Comparison of ENCODE assay signal across 1 cellular context in the genomic region with DNA sequence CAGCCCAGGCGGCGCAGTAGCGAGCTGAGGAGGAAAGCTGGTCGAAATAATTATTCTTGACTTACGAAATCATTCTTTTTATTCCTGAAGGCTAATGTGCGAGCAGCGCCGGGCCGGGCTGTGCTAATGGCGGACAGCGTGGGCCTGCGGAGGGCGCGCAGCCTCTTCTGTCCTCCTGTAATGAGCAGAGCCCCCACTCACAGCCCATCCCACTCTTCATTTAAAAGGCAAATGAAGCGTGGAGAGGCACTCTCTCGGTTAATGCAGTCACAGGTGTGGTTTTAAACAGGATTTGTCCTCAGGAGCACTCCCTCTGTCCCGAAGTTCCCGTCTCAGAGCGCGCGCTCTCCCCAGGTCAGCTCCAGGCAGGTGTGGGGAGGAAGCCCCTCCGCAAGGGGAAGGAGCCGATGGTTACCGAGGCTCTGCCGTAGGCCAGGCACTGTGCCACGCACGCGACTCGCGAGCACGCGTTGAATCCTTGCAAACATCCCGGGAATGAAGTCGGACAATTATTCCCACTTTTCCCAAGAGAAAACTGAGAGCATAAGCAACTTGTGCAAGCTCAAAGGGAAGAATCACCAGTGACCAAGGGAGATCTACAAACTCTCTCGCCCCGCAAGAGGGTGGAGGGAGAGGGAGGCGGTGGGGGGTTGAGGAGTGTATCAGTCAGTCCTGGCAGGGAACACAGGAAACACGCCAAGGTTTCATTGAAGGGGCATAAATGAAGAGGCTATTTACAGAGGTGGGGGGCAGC.
TF ChIP-seq lines count a peak whose summit lies in the region.

No MANE protein-coding gene starts in this region.

TF ChIP-seq in IMR-90, 13 proteins besides CTCF, POLR2A, EP300 and RAD21 (continued from another document):
- TF ChIP-seq BHLHE40 (IDR thresholded peaks at IDR 0.05; ENCODE audit: low read depth, low read length) (no peak), MAZ (IDR thresholded peaks at IDR 0.05; ENCODE audit: borderline replicate concordance, low read depth, low read length) (no peak), MXI1 (IDR thresholded peaks at IDR 0.05; ENCODE audit: borderline replicate concordance, low read depth, low read length) (no peak), CEBPB (IDR thresholded peaks at IDR 0.05; ENCODE audit: low read depth, low read length) (no peak), RFX5 (IDR thresholded peaks at IDR 0.05; ENCODE audit: low read depth, low read length) (no peak), ELK1 (IDR thresholded peaks at IDR 0.05; ENCODE audit: borderline replicate concordance, low read depth, low read length) (no peak), CHD1 (IDR thresholded peaks at IDR 0.05; ENCODE audit: low read depth, low read length) (no peak), RCOR1 (IDR thresholded peaks at IDR 0.05; ENCODE audit: insufficient replicate concordance, low read length) (no peak), FOS (IDR thresholded peaks at IDR 0.05; ENCODE audit: low read depth, low read length) (no peak), NFE2L2 (IDR thresholded peaks at IDR 0.05; ENCODE audit: low read depth, low read length) (no peak), MAFK (IDR thresholded peaks at IDR 0.05; ENCODE audit: low read depth, low read length) (no peak)
- TF ChIP-seq, protein P1, sequence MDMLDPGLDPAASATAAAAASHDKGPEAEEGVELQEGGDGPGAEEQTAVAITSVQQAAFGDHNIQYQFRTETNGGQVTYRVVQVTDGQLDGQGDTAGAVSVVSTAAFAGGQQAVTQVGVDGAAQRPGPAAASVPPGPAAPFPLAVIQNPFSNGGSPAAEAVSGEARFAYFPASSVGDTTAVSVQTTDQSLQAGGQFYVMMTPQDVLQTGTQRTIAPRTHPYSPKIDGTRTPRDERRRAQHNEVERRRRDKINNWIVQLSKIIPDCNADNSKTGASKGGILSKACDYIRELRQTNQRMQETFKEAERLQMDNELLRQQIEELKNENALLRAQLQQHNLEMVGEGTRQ (IDR thresholded peaks at IDR 0.05; ENCODE audit: low read depth, low read length): no peak
